Comparison of ENCODE assay signal across 8 cellular contexts in the genomic region with DNA sequence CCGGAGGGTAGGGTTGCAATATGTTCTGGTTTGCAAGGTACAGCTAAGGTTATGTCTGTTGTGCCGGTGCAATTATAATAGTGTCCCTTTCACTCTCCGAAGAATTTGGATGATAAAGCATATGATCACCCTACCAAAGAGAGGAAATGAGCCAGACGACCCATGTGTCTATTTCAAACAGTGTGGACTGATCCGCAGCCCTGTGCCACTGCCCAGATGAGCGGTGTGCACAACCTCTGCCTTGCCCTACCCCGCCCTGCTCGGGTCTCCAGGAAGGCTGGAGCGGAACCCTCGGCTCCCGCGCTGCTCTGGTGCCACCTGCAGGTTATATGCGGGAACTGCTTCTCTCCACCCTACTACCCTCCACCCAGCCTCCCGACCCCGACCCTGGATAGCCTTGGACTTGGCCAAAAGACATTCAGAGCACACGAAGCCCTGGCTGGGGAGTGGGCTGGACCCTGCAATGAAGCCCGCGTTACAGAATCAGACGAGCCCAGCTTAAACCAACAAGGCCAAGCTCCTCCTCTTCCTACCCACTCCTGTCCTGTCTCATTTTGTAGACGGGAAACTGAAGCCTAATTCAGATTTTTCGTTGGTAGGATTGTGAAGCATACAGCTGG.
DNase-seq lines count a peak whose midpoint lies in the region; ATAC-seq and TF ChIP-seq lines count a peak whose summit lies in the region.

No MANE protein-coding gene starts in this region.

- POLR2A ChIA-PET in activated naive CD8-positive, alpha-beta T cell treated with anti-CD3 and anti-CD28 coated beads, Interleukin-2, amount 10 ng/mL, durations not matched to agents 7 days and 5 days (lab: Charles Lee): interaction anchor here (0.8 kb wide), 1 partner anchor 170 kb away, joined by 4 read pairs; a partner anchor contains a TSS

- in situ Hi-C loops in GM13976 (cut with MboI; ENCODE audit: low sequenced_read_pairs, unreplicated experiment): loop anchor here (25.0 kb wide), 1 partner anchor 397 kb away; no protein-coding TSS in a partner anchor

- H3K36me3 Mint-ChIP-seq in activated naive CD8-positive, alpha-beta T cell treated with anti-CD3 and anti-CD28 coated beads, Interleukin-2, amount 10 ng/mL, durations not matched to agents 7 days and 5 days: no peaks in the 10 kb centered on the region

- H3K9me3 Mint-ChIP-seq in activated naive CD8-positive, alpha-beta T cell treated with anti-CD3 and anti-CD28 coated beads, Interleukin-2, amount 10 ng/mL, durations not matched to agents 7 days and 5 days: peaks cover 2% of the 10 kb centered on the region

- peak; percentile 92 for ATAC-seq in activated naive CD8-positive, alpha-beta T cell treated with anti-CD3 and anti-CD28 coated beads, Interleukin-2, amount 10 ng/mL, durations not matched to agents 7 days and 5 days (ENCODE audit: low read depth)
- ATAC-seq in heart right ventricle (peak; percentile 83 to 95 (median 92)), HG03520 (IDR thresholded peaks at IDR 0.05; ENCODE audit: unreplicated experiment) (no peak)

- peaks cover 0 to 8% (median 0%) of the 10 kb centered on the region in 9 donors for H3K4me1 ChIP-seq in heart right ventricle

- H3K4me1 Mint-ChIP-seq in activated naive CD8-positive, alpha-beta T cell treated with anti-CD3 and anti-CD28 coated beads, Interleukin-2, amount 10 ng/mL, durations not matched to agents 7 days and 5 days: peaks cover 16% of the 10 kb centered on the region

- H3K9me3 ChIP-seq in heart right ventricle: no peaks in the 10 kb centered on the region

- no peak overlapping the region for H3K27ac Mint-ChIP-seq in activated naive CD8-positive, alpha-beta T cell treated with anti-CD3 and anti-CD28 coated beads, Interleukin-2, amount 10 ng/mL, durations not matched to agents 7 days and 5 days

- H3K27me3 Mint-ChIP-seq in activated naive CD8-positive, alpha-beta T cell treated with anti-CD3 and anti-CD28 coated beads, Interleukin-2, amount 10 ng/mL, durations not matched to agents 7 days and 5 days: peaks cover 41% of the 10 kb centered on the region

- TF ChIP-seq CTCF in GM13976 (IDR thresholded peaks at IDR 0.05; ENCODE audit: borderline replicate concordance, control extremely low read depth, extremely low read depth, insufficient read depth, missing control alignments): peak; percentile 78
- TF ChIP-seq CTCF in LNCAP (IDR thresholded peaks at IDR 0.05): peak; percentile 81
- TF ChIP-seq CTCF in heart right ventricle (IDR thresholded peaks at IDR 0.05): peak; percentile 80 to 92 (median 89)
- TF ChIP-seq CTCF in retinal pigment epithelial cell (conservative IDR thresholded peaks at IDR 0.05; ENCODE audit: low read depth, low read length): peak; percentile 83

- no peak overlapping the region for H3K27ac ChIP-seq in heart right ventricle

- no peak overlapping the region for H3K4me3 ChIP-seq in heart right ventricle
- no peak overlapping the region for H3K4me3 ChIP-seq in retinal pigment epithelial cell (ENCODE audit: low read length)

- DNase-seq in A172 (ENCODE audit: low spot score) (peak; percentile 62), GM13976 (ENCODE audit: low spot score) (peak; percentile 71), SW 1271 (lab: John Stamatoyannopoulos, UW) (peak; percentile 34 to 49), heart right ventricle (peak; percentile 58 to 71), retinal pigment epithelial cell (ENCODE audit: low read depth) (no peak)
- DNase-seq in activated naive CD8-positive, alpha-beta T cell treated with anti-CD3 and anti-CD28 coated beads, Interleukin-2, amount 10 ng/mL, durations not matched to agents 7 days and 5 days: peak; percentile 73

- intact Hi-C loops in heart right ventricle (cut with DNase I): loop anchor here in 9 of 10 donors (1.0 to 5.0 kb wide), 7 partner anchors 67 to 92 kb away; a partner anchor contains a TSS

- no peaks in the 10 kb centered on the region for H3K36me3 ChIP-seq in heart right ventricle

- peak overlapping the region; percentile 55 for H3K4me3 Mint-ChIP-seq in activated naive CD8-positive, alpha-beta T cell treated with anti-CD3 and anti-CD28 coated beads, Interleukin-2, amount 10 ng/mL, durations not matched to agents 7 days and 5 days

- peaks cover 0 to 34% (median 11%) of the 10 kb centered on the region in 7 donors for H3K27me3 ChIP-seq in heart right ventricle

- 9 to 11% methylated on average over 21 of the region's 21 CpGs for WGBS in heart right ventricle, 2 donors
